14 cellular contexts compared by ENCODE assay signal in the genomic region with DNA sequence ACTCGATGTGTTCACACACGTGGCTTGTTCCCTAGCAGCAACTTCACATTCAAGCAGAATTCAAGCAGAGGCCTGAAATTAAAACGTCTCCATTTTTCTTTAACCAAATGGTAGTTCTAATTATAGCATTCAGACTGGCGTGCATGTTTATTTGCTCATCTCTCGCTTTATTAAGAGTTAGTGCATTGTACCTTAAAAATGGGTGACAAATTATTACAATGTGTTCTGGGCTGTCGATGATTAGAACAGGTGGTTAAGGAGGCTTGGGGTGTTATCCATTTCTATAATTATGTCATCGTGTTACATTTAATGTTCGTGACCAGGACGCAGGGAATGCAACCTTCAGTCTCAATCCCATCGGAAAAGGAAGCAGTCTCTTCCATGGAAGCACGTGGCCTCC. TPM values are rescaled to one million over a fixed set of nuclear protein-coding genes. Genes with fewer than 3 reads are reported as not detected.
DNase-seq lines count a peak whose midpoint lies in the region; ATAC-seq and TF ChIP-seq lines count a peak whose summit lies in the region.
"Had no signal": no experiment of that assay in that cellular context is flagged by ENCODE, and none has a peak within 500 bp of the region (broad histone marks: within the 10 kb centered on the region; RNA-seq: fewer than 3 reads in every experiment).

No MANE protein-coding gene starts in this region.

- H3K27ac Mint-ChIP-seq in brain = peak overlapping the region in 3 of 5 experiments; percentile 49 to 92 (median 67)
- H3K27ac Mint-ChIP-seq in activated CD8-positive, alpha-beta T cell treated with anti-CD3 and anti-CD28 coated beads for 36 hours = no peak overlapping the region
- H3K27ac Mint-ChIP-seq in stimulated activated naive B cell treated with anti-CD40 and anti-IgM and Interleukin-4, amounts not matched to agents 10 μg/mL and 1 μg/mL and 100 μg/mL, for 72 hours = no peak overlapping the region
- H3K27ac Mint-ChIP-seq: T-helper 1 cell treated with Interleukin-12 subunit alpha and Interleukin-12 subunit beta and Interleukin-4 antibody, amounts not matched to agents 30 μg/mL and 1 μg/mL, for 36 hours had no signal

- H3K27me3 ChIP-seq in IMR-90 (ENCODE audit: control insufficient read depth, insufficient read depth, low read length) = peaks cover 5% of the 10 kb centered on the region; the same call in 1 of the 2 replicates

- H3K9ac ChIP-seq in IMR-90 (ENCODE audit: low read depth, low read length) = no peak overlapping the region

- TF ChIP-seq RAD21 in IMR-90 (IDR thresholded peaks at IDR 0.05; ENCODE audit: low read length) = no peak

- POLR2A ChIA-PET in IMR-90 (lab: Charles Lee; ENCODE audit: unreplicated experiment) = no interaction called here
- POLR2A ChIA-PET in activated CD8-positive, alpha-beta T cell treated with anti-CD3 and anti-CD28 coated beads for 36 hours (lab: Charles Lee) = no interaction called here

- no peak for ATAC-seq in IMR-90 (ENCODE audit: low read depth)
- no peak for ATAC-seq in activated CD8-positive, alpha-beta T cell treated with anti-CD3 and anti-CD28 coated beads for 36 hours
- ATAC-seq in stimulated activated naive B cell treated with anti-CD40 and anti-IgM and Interleukin-4, amounts not matched to agents 10 μg/mL and 1 μg/mL and 100 μg/mL, for 72 hours (replicated peaks) = no peak

- H3K4me1 ChIP-seq in IMR-90 (ENCODE audit: control insufficient read depth, insufficient read depth, low read length) = peaks cover 5% of the 10 kb centered on the region

- H3K4me2 ChIP-seq in IMR-90 (ENCODE audit: low read depth, low read length) = no peak overlapping the region

- peak overlapping the region; percentile 82 for H3K4ac ChIP-seq in IMR-90 (ENCODE audit: low read depth, low read length)

- peak overlapping the region; percentile 64 for H2AFZ ChIP-seq in IMR-90 (replicated peaks; ENCODE audit: low read length, poor library complexity)

- peak overlapping the region; percentile 61; the same call in 1 of the 2 replicates for H3K14ac ChIP-seq in IMR-90 (replicated peaks; ENCODE audit: low read depth, low read length)

- dilution Hi-C loops in IMR-90 (cut with HindIII; ENCODE audit: low sequenced_read_pairs, unreplicated experiment) = no loop called here

- H3K18ac ChIP-seq in IMR-90 (ENCODE audit: low read depth, low read length) = peak overlapping the region; percentile 84; the same call in 1 of the 2 replicates

- peaks cover 0 to 3% (median 0%) of the 10 kb centered on the region in 5 experiments for H3K9me3 Mint-ChIP-seq in brain
- H3K9me3 Mint-ChIP-seq in activated CD8-positive, alpha-beta T cell treated with anti-CD3 and anti-CD28 coated beads for 36 hours = no peaks in the 10 kb centered on the region
- no peaks in the 10 kb centered on the region for H3K9me3 Mint-ChIP-seq in stimulated activated naive B cell treated with anti-CD40 and anti-IgM and Interleukin-4, amounts not matched to agents 10 μg/mL and 1 μg/mL and 100 μg/mL, for 72 hours
- H3K9me3 Mint-ChIP-seq: CD4-positive, CD25-positive, alpha-beta regulatory T cell; T-helper 1 cell treated with Interleukin-12 subunit alpha and Interleukin-12 subunit beta and Interleukin-4 antibody, amounts not matched to agents 30 μg/mL and 1 μg/mL, for 36 hours had no signal

- TF ChIP-seq CTCF in IMR-90 (conservative IDR thresholded peaks at IDR 0.05; ENCODE audit: low read depth, low read length) (no peak), brain (conservative IDR thresholded peaks at IDR 0.05) (no peak)
- no peak for TF ChIP-seq CTCF in activated CD8-positive, alpha-beta T cell treated with anti-CD3 and anti-CD28 coated beads for 36 hours (IDR thresholded peaks at IDR 0.05)

- no peak overlapping the region for H3K4me3 ChIP-seq in IMR-90 (ENCODE audit: insufficient read depth, low read depth, low read length)

- CTCF ChIA-PET in IMR-90 (lab: Yijun Ruan, JAX) = no interaction called here
- CTCF ChIA-PET in activated CD8-positive, alpha-beta T cell treated with anti-CD3 and anti-CD28 coated beads for 36 hours (lab: Charles Lee) = no interaction called here

- H2AK5ac ChIP-seq in IMR-90 (ENCODE audit: low read depth, low read length) = peak overlapping the region; percentile 40; the same call in 1 of the 2 replicates

- TF ChIP-seq POLR2A in IMR-90 (IDR thresholded peaks at IDR 0.05; ENCODE audit: low read depth, low read length) = no peak

- 95% methylated on average over 5 of the region's 11 CpGs; no CpG with 5 or more reads in 1 of the 2 experiments for WGBS in IMR-90 (ENCODE audit: extremely low coverage in 2 of 2, insufficient read length in 1 of 2), 2 experiments

- H2AK9ac ChIP-seq in IMR-90 (replicated peaks; ENCODE audit: low read depth, low read length, poor library complexity) = peak overlapping the region; percentile 57

- BruUV-seq in IMR-90 (replicated peaks; lab: Mats Ljungman, UMichigan) = no TSS peak

- peak overlapping the region; percentile 1; the same call in 1 of the 2 replicates for H4K91ac ChIP-seq in IMR-90 (ENCODE audit: insufficient read depth, low read depth, low read length)

- intact Hi-C loops in IMR-90 (cut with micrococcal nuclease) = no loop called here
- intact Hi-C loops in activated CD8-positive, alpha-beta T cell treated with anti-CD3 and anti-CD28 coated beads for 36 hours (cut with micrococcal nuclease) = no loop called here

- H3K9me3 ChIP-seq in IMR-90 (ENCODE audit: control insufficient read depth, insufficient read depth, low read length) = no peaks in the 10 kb centered on the region

- H3K36me3 Mint-ChIP-seq in brain = no peaks in the 10 kb centered on the region
- no peaks in the 10 kb centered on the region for H3K36me3 Mint-ChIP-seq in activated CD8-positive, alpha-beta T cell treated with anti-CD3 and anti-CD28 coated beads for 36 hours (ENCODE audit: low read depth)
- H3K36me3 Mint-ChIP-seq in stimulated activated naive B cell treated with anti-CD40 and anti-IgM and Interleukin-4, amounts not matched to agents 10 μg/mL and 1 μg/mL and 100 μg/mL, for 72 hours = no peaks in the 10 kb centered on the region
- H3K36me3 Mint-ChIP-seq: CD4-positive, CD25-positive, alpha-beta regulatory T cell had no signal

- H2BK15ac ChIP-seq in IMR-90 (ENCODE audit: low read depth, low read length) = peak overlapping the region; percentile 88

- H2BK120ac ChIP-seq in IMR-90 (ENCODE audit: low read depth, low read length) = peak overlapping the region; percentile 83

- H3K27ac ChIP-seq in IMR-90 (ENCODE audit: insufficient read depth, low read length) = no peak overlapping the region

- H3K4me3 Mint-ChIP-seq in brain = no peak overlapping the region
- no peak overlapping the region for H3K4me3 Mint-ChIP-seq in activated CD8-positive, alpha-beta T cell treated with anti-CD3 and anti-CD28 coated beads for 36 hours
- H3K4me3 Mint-ChIP-seq in stimulated activated naive B cell treated with anti-CD40 and anti-IgM and Interleukin-4, amounts not matched to agents 10 μg/mL and 1 μg/mL and 100 μg/mL, for 72 hours = no peak overlapping the region
- H3K4me3 Mint-ChIP-seq: CD4-positive, CD25-positive, alpha-beta regulatory T cell; T-helper 1 cell treated with Interleukin-12 subunit alpha and Interleukin-12 subunit beta and Interleukin-4 antibody, amounts not matched to agents 30 μg/mL and 1 μg/mL, for 36 hours had no signal

- peaks cover 13% of the 10 kb centered on the region for H3K4me1 Mint-ChIP-seq in brain
- H3K4me1 Mint-ChIP-seq in activated CD8-positive, alpha-beta T cell treated with anti-CD3 and anti-CD28 coated beads for 36 hours (ENCODE audit: low read depth) = no peaks in the 10 kb centered on the region
- H3K4me1 Mint-ChIP-seq in stimulated activated naive B cell treated with anti-CD40 and anti-IgM and Interleukin-4, amounts not matched to agents 10 μg/mL and 1 μg/mL and 100 μg/mL, for 72 hours = no peaks in the 10 kb centered on the region

- peak overlapping the region in 1 of 2 experiments; percentile 75; a peak in 1 of 4 replicates for H4K8ac ChIP-seq in IMR-90 (ENCODE audit: low read depth in 2 of 2, low read length in 2 of 2)

- in situ Hi-C loops in IMR-90 (cut with MboI; ENCODE audit: low sequenced_read_pairs) = no loop called here

- H4K20me1 ChIP-seq in IMR-90 (ENCODE audit: insufficient read depth, low read length) = no peaks in the 10 kb centered on the region

- H3K36me3 ChIP-seq in IMR-90 (ENCODE audit: control insufficient read depth, insufficient read depth, low read length) = no peaks in the 10 kb centered on the region

- peak overlapping the region; percentile 28 for H2BK5ac ChIP-seq in IMR-90 (ENCODE audit: low read depth, low read length, poor library complexity, severe bottlenecking)

- H3K79me1 ChIP-seq in IMR-90 (ENCODE audit: low read depth in 1 of 2, low read length in 2 of 2) = no peaks in the 10 kb centered on the region

- DNase-seq in COR-L47 (lab: John Stamatoyannopoulos, UW) (peak; percentile 32), IMR-90 (no peak), NCI-H2171 treated with DMSO at 0.1 percent for 48 hours (lab: John Stamatoyannopoulos, UW) (peak; percentile 70), DMS153 treated with DMSO at 0.1 percent for 48 hours (lab: John Stamatoyannopoulos, UW; ENCODE audit: unreplicated experiment) (no peak)
- DNase-seq in activated CD8-positive, alpha-beta T cell treated with anti-CD3 and anti-CD28 coated beads for 36 hours = no peak
- DNase-seq in stimulated activated naive B cell treated with anti-CD40 and anti-IgM and Interleukin-4, amounts not matched to agents 10 μg/mL and 1 μg/mL and 100 μg/mL, for 72 hours = no peak
- DNase-seq: CD4-positive, CD25-positive, alpha-beta regulatory T cell; DMS79; NCI-H1048; NCI-H510A treated with DMSO at 0.1 percent for 48 hours; NK-92 treated with Interleukin-12 subunit alpha and Interleukin-12 subunit beta, amount 100 ng/mL, for 24 hours; SIG-M5 had no signal

- H4K5ac ChIP-seq in IMR-90 (ENCODE audit: low read depth, low read length) = no peak overlapping the region

- H3K23ac ChIP-seq in IMR-90 (ENCODE audit: low read depth, low read length) = peak overlapping the region; percentile 37; the same call in 1 of the 2 replicates

- H2BK20ac ChIP-seq in IMR-90 (ENCODE audit: low read depth, low read length) = peak overlapping the region; percentile 89

- peaks cover 5% of the 10 kb centered on the region for H3K27me3 Mint-ChIP-seq in brain
- H3K27me3 Mint-ChIP-seq in activated CD8-positive, alpha-beta T cell treated with anti-CD3 and anti-CD28 coated beads for 36 hours = peaks cover 1% of the 10 kb centered on the region
- peaks cover 14 to 39% of the 10 kb centered on the region in 2 donors for H3K27me3 Mint-ChIP-seq in stimulated activated naive B cell treated with anti-CD40 and anti-IgM and Interleukin-4, amounts not matched to agents 10 μg/mL and 1 μg/mL and 100 μg/mL, for 72 hours
- H3K27me3 Mint-ChIP-seq: CD4-positive, CD25-positive, alpha-beta regulatory T cell had no signal

- no peak overlapping the region for H3K56ac ChIP-seq in IMR-90 (ENCODE audit: extremely low read depth, insufficient read depth, low read length)

- H3K9me1 ChIP-seq in IMR-90 (ENCODE audit: insufficient read depth, low read length) = peaks cover 13% of the 10 kb centered on the region

RNA-seq across cellular contexts. Expression of a gene that starts 57.3 kb away (rescaled TPM):
- 18.1 and 18.9 TPM in 2 replicates for total RNA-seq in IMR-90 (2012; rRNA removed)
- polyA plus RNA-seq in IMR-90 (2012; rRNA removed) (25.2 and 27.0 TPM in 2 replicates), brain (ENCODE audit: insufficient read depth, low read depth, low replicate concordance) (4.1 TPM)
- 11.2 and 30.6 TPM in 2 replicates for polyA plus RNA-seq in IMR-90 (2012; cell fraction: cytosol; rRNA removed)
- polyA plus RNA-seq in IMR-90 (2012; cell fraction: nucleus; rRNA removed; ENCODE audit: low replicate concordance) = 14.2 and 15.3 TPM in 2 replicates
- total RNA-seq in activated CD8-positive, alpha-beta T cell treated with anti-CD3 and anti-CD28 coated beads for 36 hours = 10 to 100 TPM; 10.4 to 10.6 TPM

Comparison
In these comparisons a context has a peak if more than half of its experiments do, and no peak if none do; other contexts are left out.
1. DNase-seq: peak in COR-L47 (single experiment) and NCI-H2171 treated with DMSO at 0.1 percent for 48 hours (single experiment); none in IMR-90 (single experiment), activated CD8-positive, alpha-beta T cell treated with anti-CD3 and anti-CD28 coated beads for 36 hours (single experiment), DMS153 treated with DMSO at 0.1 percent for 48 hours (single experiment) and stimulated activated naive B cell treated with anti-CD40 and anti-IgM and Interleukin-4, amounts not matched to agents 10 μg/mL and 1 μg/mL and 100 μg/mL, for 72 hours (single experiment).
2. H3K27ac Mint-ChIP-seq: peak in brain (3 of 5); none in activated CD8-positive, alpha-beta T cell treated with anti-CD3 and anti-CD28 coated beads for 36 hours (single experiment) and stimulated activated naive B cell treated with anti-CD40 and anti-IgM and Interleukin-4, amounts not matched to agents 10 μg/mL and 1 μg/mL and 100 μg/mL, for 72 hours (single experiment).